In genomic region chr18:34923911-34924310, GRCh38 we compare ENCODE assay signal across 26 cellular contexts.
"Had no signal": no experiment of that assay in that cellular context is flagged by ENCODE, and none has a peak within 500 bp of the region (broad histone marks: within the 10 kb centered on the region; RNA-seq: fewer than 3 reads in every experiment).

No MANE protein-coding gene starts in this region.

- H3K27me3 ChIP-seq: stomach, suprapubic skin, testis, thyroid gland, tibial artery, tibial nerve, transverse colon, upper lobe of left lung, upper lobe of right lung, uterus, vagina had no signal

- ATAC-seq: stimulated activated effector memory CD8-positive, alpha-beta T cell treated with anti-CD3 and anti-CD28 coated beads, Interleukin-12 subunit alpha, Interleukin-12 subunit beta, amount 100 ng/mL, for 72 hours; stimulated activated memory B cell treated with anti-CD40 and anti-IgM and Interleukin-4, amounts not matched to agents 10 μg/mL and 1 μg/mL and 100 μg/mL, for 72 hours; stimulated activated naive B cell treated with anti-CD40 and anti-IgM and Interleukin-4, amounts not matched to agents 10 μg/mL and 1 μg/mL and 100 μg/mL, for 72 hours; stimulated activated naive CD8-positive, alpha-beta T cell treated with anti-CD3 and anti-CD28 coated beads, Interleukin-15, amount 100 ng/mL, for 72 hours; stimulated activated naive CD8-positive, alpha-beta T cell treated with anti-CD3 and anti-CD28 coated beads, Interleukin-15, Interleukin-2, amounts not matched to agents 100 U/mL and 50 U/mL, for 24 hours; upper lobe of right lung had no signal

- DNase-seq: stimulated activated CD4-positive, alpha-beta T cell treated with anti-CD3 and anti-CD28 coated beads, Interleukin-2, amount 100 ng/mL, for 48 hours; stimulated activated CD4-positive, alpha-beta T cell treated with anti-CD3 and anti-CD28 coated beads, Interleukin-4, amount 100 ng/mL, for 1 hour; stimulated activated CD4-positive, alpha-beta T cell treated with anti-CD3 and anti-CD28 coated beads, Interleukin-4, amount 100 ng/mL, for 24 hours; stimulated activated CD4-positive, alpha-beta T cell treated with anti-CD3 and anti-CD28 coated beads, Interleukin-4, amount 100 ng/mL, for 4 hours; stimulated activated CD8-positive, alpha-beta memory T cell treated with anti-CD3 and anti-CD28 coated beads, Interleukin-4, amount 100 ng/mL, for 48 hours; stimulated activated naive B cell treated with anti-CD40 and anti-IgM and Interleukin-4, amounts not matched to agents 10 μg/mL and 1 μg/mL and 100 μg/mL, for 72 hours; stimulated activated naive CD4-positive, alpha-beta T cell; stimulated activated naive CD4-positive, alpha-beta T cell treated with Interleukin-2 at 50 U/mL for 16 hours; stimulated activated naive CD8-positive, alpha-beta T cell treated with anti-CD3 and anti-CD28 coated beads, Interleukin-15, amount 100 ng/mL, for 72 hours; stimulated activated naive CD8-positive, alpha-beta T cell treated with anti-CD3 and anti-CD28 coated beads, Interleukin-15, Interleukin-2, amounts not matched to agents 100 U/mL and 50 U/mL, for 24 hours; stomach; substantia nigra; testis; thyroid gland; tibial artery; transverse colon; upper lobe of left lung; upper lobe of right lung; uterus had no signal

- H3K4me1 ChIP-seq: suprapubic skin, testis, thyroid gland, tibial nerve, upper lobe of left lung, upper lobe of right lung, uterus, vagina had no signal

- H3K9me3 ChIP-seq: stomach, suprapubic skin, testis, thoracic aorta, thyroid gland, tibial artery, tibial nerve, transverse colon, upper lobe of left lung, upper lobe of right lung, uterus, vagina had no signal

- H3K4me3 ChIP-seq: stomach, suprapubic skin, testis, thoracic aorta, thyroid gland, tibial artery, tibial nerve, transverse colon, upper lobe of left lung, upper lobe of right lung, uterus, vagina had no signal

- H3K36me3 ChIP-seq: stomach, suprapubic skin, thoracic aorta, thyroid gland, tibial artery, tibial nerve, transverse colon, upper lobe of left lung, upper lobe of right lung, uterus, vagina had no signal

- FAIRE-seq: urothelium cell line had no signal

- H3K27ac ChIP-seq: stomach, suprapubic skin, testis, thoracic aorta, thyroid gland, tibial artery, tibial nerve, transverse colon, upper lobe of left lung, upper lobe of right lung, uterus, vagina had no signal
